Comparison of ENCODE assay signal across 1 cellular context in genomic region chr1:51749151-51749550, GRCh38.
TF ChIP-seq lines count a peak whose summit lies in the region.

No MANE protein-coding gene starts in this region.

TF ChIP-seq in K562, 482 proteins besides CTCF, POLR2A, EP300 and RAD21 (continued from another document):
- TF ChIP-seq ZNF592 (IDR thresholded peaks at IDR 0.05) (0 out of 2 replicates have a peak, but pooled peaks have one; percentile 28), TCFL5 (CRISPR knock-in tag; conservative IDR thresholded peaks at IDR 0.05) (no peak), HDAC8 (tag; IDR thresholded peaks at IDR 0.05) (no peak), BHLHE40 (IDR thresholded peaks at IDR 0.05; ENCODE audit: low read length) (no peak), TCF3 (CRISPR knock-in tag; IDR thresholded peaks at IDR 0.05) (no peak), FOXA1 (IDR thresholded peaks at IDR 0.05; ENCODE audit: borderline replicate concordance) (no peak), CEBPG (CRISPR knock-in tag; IDR thresholded peaks at IDR 0.05) (no peak), CEBPG (tag; conservative IDR thresholded peaks at IDR 0.05 in 1 of 2, IDR thresholded peaks at IDR 0.05 in 1 of 2) (no peak), ZNF384 (IDR thresholded peaks at IDR 0.05; ENCODE audit: low read depth, low read length) (peak; percentile 60; the same call in 1 of the 2 replicates), HDAC1 (IDR thresholded peaks at IDR 0.05) (no peak), NFYB (IDR thresholded peaks at IDR 0.05; ENCODE audit: extremely low read depth, insufficient read length) (no peak), ZBED1 (IDR thresholded peaks at IDR 0.05) (no peak), ZBTB9 (CRISPR knock-in tag; IDR thresholded peaks at IDR 0.05) (no peak), IRF9 (tag; IDR thresholded peaks at IDR 0.05) (no peak), FIP1L1 (IDR thresholded peaks at IDR 0.05; ENCODE audit: low read depth, low read length, poor library complexity, severe bottlenecking) (no peak)
TF ChIP-seq in K562: peak in this region for 4.
